17 cellular contexts compared by ENCODE assay signal in genomic region chr2:177029501-177029900, GRCh38.
A peak's percentile ranks its signal among the peaks of the same experiment; 100 is the strongest.
DNase-seq lines count a peak whose midpoint lies in the region; ATAC-seq, FAIRE-seq and TF ChIP-seq lines count a peak whose summit lies in the region.
"Had no signal": no experiment of that assay in that cellular context is flagged by ENCODE, and none has a peak within 500 bp of the region (broad histone marks: within the 10 kb centered on the region; RNA-seq: fewer than 3 reads in every experiment).

No MANE protein-coding gene starts in this region.

- no peak for ATAC-seq in GM19455 (IDR thresholded peaks at IDR 0.05; ENCODE audit: unreplicated experiment)
- no peak for ATAC-seq in GM21723 (IDR thresholded peaks at IDR 0.05; ENCODE audit: unreplicated experiment)
- ATAC-seq: activated naive CD8-positive, alpha-beta T cell treated with anti-CD3 and anti-CD28 coated beads, Interleukin-2, amount 50 U/mL, for 24 hours; gastrocnemius medialis had no signal

- H3K36me3 ChIP-seq in breast epithelium (no peaks in the 10 kb centered on the region), H1 (ENCODE audit: control insufficient read depth in 2 of 4, insufficient read depth in 4 of 4, low read length in 3 of 4) (no peaks in the 10 kb centered on the region), adrenal gland (replicated peaks in 1 of 2) (no peaks in the 10 kb centered on the region)
- H3K36me3 ChIP-seq: gastrocnemius medialis, sigmoid colon had no signal

- CTCF ChIA-PET in MCF 10A (lab: Yijun Ruan, JAX) (no interaction called here), H1 (lab: Charles Lee; ENCODE audit: partially characterized antibody) (no interaction called here)

- H3K9me3 ChIP-seq in breast epithelium (no peaks in the 10 kb centered on the region), H1 (ENCODE audit: insufficient read depth in 2 of 2, low read depth in 1 of 2, low read length in 1 of 2) (no peaks in the 10 kb centered on the region), adrenal gland (replicated peaks in 1 of 3) (no peaks in the 10 kb centered on the region)
- H3K9me3 ChIP-seq: gastrocnemius medialis, sigmoid colon had no signal

- H3K27me3 ChIP-seq in breast epithelium (no peaks in the 10 kb centered on the region), H1 (replicated peaks in 1 of 4; ENCODE audit: control insufficient read depth in 3 of 4, extremely low read depth in 1 of 4, insufficient read depth in 3 of 4, low read length in 3 of 4) (no peaks in the 10 kb centered on the region), adrenal gland (no peaks in the 10 kb centered on the region)
- H3K27me3 ChIP-seq: gastrocnemius medialis, sigmoid colon had no signal

- no TSS peak for BruUV-seq in MCF 10A (replicated peaks; lab: Mats Ljungman, UMichigan)

- no peak overlapping the region for H2AFZ ChIP-seq in H1 (ENCODE audit: low read length)

- intact Hi-C loops in MCF 10A (cut with micrococcal nuclease): no loop called here
- intact Hi-C loops in breast epithelium (cut with DNase I; ENCODE audit: low total_unique reads): no loop called here
- intact Hi-C loops in adrenal gland (cut with DNase I): no loop called here

- H3K27ac ChIP-seq in breast epithelium: no peak overlapping the region
- H3K27ac ChIP-seq in H1 (ENCODE audit: low read depth, low read length): no peak overlapping the region
- H3K27ac ChIP-seq in adrenal gland: no peak overlapping the region
- H3K27ac ChIP-seq: gastrocnemius medialis, sigmoid colon had no signal

- no peak overlapping the region for H3K56ac ChIP-seq in H1 (replicated peaks; ENCODE audit: insufficient read length, low read depth, low read length)

- no peak overlapping the region for H3K4me2 ChIP-seq in H1 (ENCODE audit: insufficient read depth in 1 of 2, low read depth in 2 of 2, low read length in 2 of 2)

- H3K9me3 Mint-ChIP-seq in MCF 10A (ENCODE audit: unreplicated experiment): no peaks in the 10 kb centered on the region
- H3K9me3 Mint-ChIP-seq: activated CD4-positive, alpha-beta memory T cell treated with anti-CD3 and anti-CD28 coated beads for 36 hours; activated naive CD8-positive, alpha-beta T cell treated with anti-CD3 and anti-CD28 coated beads, Interleukin-2, amount 50 U/mL, for 24 hours; activated T-helper 1 cell treated with anti-CD3 and anti-CD28 coated beads, Interleukin-12 subunit alpha, Interleukin-12 subunit beta, Interleukin-2, Interleukin-4 antibody, amounts not matched to agents 30 ng/mL and 10 ng/mL and 1 ng/mL, durations not matched to agents 14 hours and 24 hours and 36 hours had no signal

- no peak for TF ChIP-seq EP300 in H1 (IDR thresholded peaks at IDR 0.05; ENCODE audit: borderline replicate concordance in 1 of 2, low read depth in 2 of 2, low read length in 2 of 2)

- no peak overlapping the region for H3K14ac ChIP-seq in H1 (ENCODE audit: insufficient read length)

- H2BK120ac ChIP-seq in H1 (replicated peaks; ENCODE audit: low read depth, low read length): no peak overlapping the region

- H3K4me3 Mint-ChIP-seq in MCF 10A (ENCODE audit: unreplicated experiment): no peak overlapping the region
- H3K4me3 Mint-ChIP-seq: activated CD4-positive, alpha-beta memory T cell treated with anti-CD3 and anti-CD28 coated beads for 36 hours; activated naive CD8-positive, alpha-beta T cell treated with anti-CD3 and anti-CD28 coated beads, Interleukin-2, amount 50 U/mL, for 24 hours; activated T-helper 1 cell treated with anti-CD3 and anti-CD28 coated beads, Interleukin-12 subunit alpha, Interleukin-12 subunit beta, Interleukin-2, Interleukin-4 antibody, amounts not matched to agents 30 ng/mL and 10 ng/mL and 1 ng/mL, durations not matched to agents 14 hours and 24 hours and 36 hours had no signal

- peak; percentile 32 for DNase-seq in MCF 10A (ENCODE audit: unreplicated experiment)
- no peak for DNase-seq in breast epithelium (ENCODE audit: low spot score in 2 of 2)
- peak; percentile 65 for DNase-seq in NCI-H69 (lab: John Stamatoyannopoulos, UW)
- no peak for DNase-seq in H1 (ENCODE audit: low read depth in 1 of 2, low spot score in 2 of 2)
- DNase-seq in adrenal gland: no peak
- no peak for DNase-seq in AG08396 (ENCODE audit: low spot score)
- DNase-seq: activated CD4-positive, alpha-beta memory T cell treated with anti-CD3 and anti-CD28 coated beads for 36 hours; activated naive CD8-positive, alpha-beta T cell treated with anti-CD3 and anti-CD28 coated beads, Interleukin-2, amount 50 U/mL, for 24 hours; gastrocnemius medialis; occipital lobe; Right ventricle myocardium superior; sigmoid colon; stimulated activated CD4-positive, alpha-beta T cell treated with anti-CD3 and anti-CD28 coated beads, Interleukin-4, amount 100 ng/mL, for 1 hour; T1000 had no signal

- peaks cover 71% of the 10 kb centered on the region for H3K27me3 Mint-ChIP-seq in MCF 10A (ENCODE audit: insufficient read depth, unreplicated experiment)

- H3K27ac Mint-ChIP-seq in MCF 10A (ENCODE audit: low read depth, unreplicated experiment): no peak overlapping the region
- H3K27ac Mint-ChIP-seq: activated CD4-positive, alpha-beta memory T cell treated with anti-CD3 and anti-CD28 coated beads for 36 hours; activated naive CD8-positive, alpha-beta T cell treated with anti-CD3 and anti-CD28 coated beads, Interleukin-2, amount 50 U/mL, for 24 hours; activated T-helper 1 cell treated with anti-CD3 and anti-CD28 coated beads, Interleukin-12 subunit alpha, Interleukin-12 subunit beta, Interleukin-2, Interleukin-4 antibody, amounts not matched to agents 30 ng/mL and 10 ng/mL and 1 ng/mL, durations not matched to agents 14 hours and 24 hours and 36 hours had no signal

- H3K4me3 ChIP-seq in breast epithelium (no peak overlapping the region), H1 (ENCODE audit: extremely low read depth in 1 of 4, insufficient read depth in 2 of 4, low read depth in 3 of 4, low read length in 4 of 4) (no peak overlapping the region), adrenal gland (no peak overlapping the region)
- H3K4me3 ChIP-seq: gastrocnemius medialis, sigmoid colon had no signal

- POLR2A ChIA-PET in MCF 10A (lab: Yijun Ruan, JAX): no interaction called here
- POLR2A ChIA-PET in H1 (lab: Charles Lee; ENCODE audit: partially characterized antibody): no interaction called here

- no peaks in the 10 kb centered on the region for H3K4me1 Mint-ChIP-seq in MCF 10A (ENCODE audit: insufficient read depth, unreplicated experiment)
- H3K4me1 Mint-ChIP-seq: activated naive CD8-positive, alpha-beta T cell treated with anti-CD3 and anti-CD28 coated beads, Interleukin-2, amount 50 U/mL, for 24 hours had no signal

- no peak overlapping the region for H4K8ac ChIP-seq in H1 (ENCODE audit: extremely low read depth, insufficient read depth, low read length)

- H3K4me1 ChIP-seq in breast epithelium (no peaks in the 10 kb centered on the region), H1 (replicated peaks in 1 of 4; ENCODE audit: control insufficient read depth in 3 of 4, insufficient read depth in 4 of 4, low read length in 3 of 4) (peaks cover 0 to 9% (median 0%) of the 10 kb centered on the region in 4 experiments; a peak in 1 of 7 replicates), adrenal gland (replicated peaks in 1 of 2) (no peaks in the 10 kb centered on the region)

- H4K91ac ChIP-seq in H1 (replicated peaks; ENCODE audit: insufficient read length, low read length): no peak overlapping the region

- H4K5ac ChIP-seq in H1 (ENCODE audit: insufficient read length, low read depth, low read length): no peak overlapping the region

- no peak overlapping the region for H3K9ac ChIP-seq in H1 (replicated peaks in 1 of 4; ENCODE audit: extremely low read depth in 1 of 4, low read depth in 3 of 4, low read length in 3 of 4)

- no peaks in the 10 kb centered on the region for H4K20me1 ChIP-seq in H1 (replicated peaks in 1 of 2; ENCODE audit: control insufficient read depth in 1 of 2, insufficient read depth in 2 of 2, low read length in 2 of 2)

- no peak overlapping the region for H2BK15ac ChIP-seq in H1 (ENCODE audit: low read length)

- H3K18ac ChIP-seq in H1 (ENCODE audit: extremely low read depth, low read length): no peak overlapping the region

- H3K79me2 ChIP-seq in H1 (ENCODE audit: control insufficient read depth in 1 of 2, insufficient read depth in 2 of 2, low read length in 2 of 2): no peaks in the 10 kb centered on the region

- TF ChIP-seq POLR2A in breast epithelium (IDR thresholded peaks at IDR 0.05) (no peak), H1 (IDR thresholded peaks at IDR 0.05; ENCODE audit: control extremely low read depth in 1 of 2, low read depth in 2 of 2, low read length in 2 of 2) (no peak), adrenal gland (IDR thresholded peaks at IDR 0.05) (no peak)

- no peaks in the 10 kb centered on the region for H3K79me1 ChIP-seq in H1 (ENCODE audit: low read depth, low read length)

- H2BK5ac ChIP-seq in H1 (ENCODE audit: low read depth, low read length): no peak overlapping the region

- H2AK5ac ChIP-seq in H1 (ENCODE audit: low read depth, low read length): no peak overlapping the region

- H3K36me3 Mint-ChIP-seq in MCF 10A (ENCODE audit: insufficient read depth, unreplicated experiment): no peaks in the 10 kb centered on the region
- H3K36me3 Mint-ChIP-seq: activated CD4-positive, alpha-beta memory T cell treated with anti-CD3 and anti-CD28 coated beads for 36 hours had no signal

- H3K23ac ChIP-seq in H1 (ENCODE audit: insufficient read length): no peak overlapping the region

- peak; percentile 42 to 46 for TF ChIP-seq RAD21 in H1 (IDR thresholded peaks at IDR 0.05 in 1 of 2, conservative IDR thresholded peaks at IDR 0.05 in 1 of 2; ENCODE audit: low read depth in 2 of 2, low read length in 2 of 2)

- no peak for TF ChIP-seq CTCF in MCF 10A (IDR thresholded peaks at IDR 0.05; ENCODE audit: unreplicated experiment)
- TF ChIP-seq CTCF in breast epithelium (IDR thresholded peaks at IDR 0.05): no peak
- TF ChIP-seq CTCF in H1 (IDR thresholded peaks at IDR 0.05; ENCODE audit: control extremely low read depth in 1 of 3, insufficient read depth in 1 of 3, low read depth in 1 of 3, low read length in 3 of 3): peak; percentile 66 to 75 (median 67)
- TF ChIP-seq CTCF in adrenal gland (IDR thresholded peaks at IDR 0.05): no peak

- H2BK12ac ChIP-seq in H1 (ENCODE audit: low read depth, low read length): no peak overlapping the region

- no peak overlapping the region for H2BK20ac ChIP-seq in H1 (ENCODE audit: low read length)

- WGBS in H1 (ENCODE audit: extremely low coverage in 1 of 2, insufficient coverage in 1 of 2, insufficient read length in 1 of 2, insufficient replicate concordance in 2 of 2, low coverage in 1 of 2, low lambda C conversion rate in 2 of 2, missing lambda C conversion rate in 1 of 2), 2 experiments: 59% methylated on average over 2 of the region's 2 CpGs; no CpG with 5 or more reads in 1 of the 2 experiments
- WGBS in adrenal gland, 4 donors: 69 to 76% (median 74%) methylated on average over 2 of the region's 2 CpGs

- FAIRE-seq in H1 (lab: Jason Lieb, UNC): no peak

- no peaks in the 10 kb centered on the region; the same call in 1 of the 2 replicates for H3K23me2 ChIP-seq in H1 (ENCODE audit: low read depth, low read length)

- H3K4ac ChIP-seq in H1 (replicated peaks; ENCODE audit: insufficient read length, low read depth, low read length): no peak overlapping the region

TF ChIP-seq in H1, 55 proteins besides CTCF, POLR2A, EP300 and RAD21:
- no peak for TF ChIP-seq SUZ12 (IDR thresholded peaks at IDR 0.05; ENCODE audit: low read length)
- no peak for TF ChIP-seq SP4 (IDR thresholded peaks at IDR 0.05; ENCODE audit: low read length)

Comparison
In these comparisons a context has a peak if more than half of its experiments do, and no peak if none do; other contexts are left out.
1. DNase-seq: peak in MCF 10A (single experiment) and NCI-H69 (single experiment); none in breast epithelium (0 of 2), H1 (0 of 2), adrenal gland (0 of 7) and AG08396 (single experiment).
2. CTCF ChIP-seq: peak in H1 (3 of 3); none in MCF 10A (single experiment), breast epithelium (0 of 3) and adrenal gland (0 of 6).